18 cellular contexts compared by ENCODE assay signal in genomic region chr2:217362710-217363109, GRCh38.
"Had no signal": no experiment of that assay in that cellular context is flagged by ENCODE, and none has a peak within 500 bp of the region (broad histone marks: within the 10 kb centered on the region; RNA-seq: fewer than 3 reads in every experiment).

No MANE protein-coding gene starts in this region.

- DNase-seq: activated CD4-positive, alpha-beta T cell treated with anti-CD3 and anti-CD28 coated beads for 1 hour; activated CD4-positive, alpha-beta T cell treated with anti-CD3 and anti-CD28 coated beads, Interleukin-2, amount 50 U/mL, for 4 hours; activated naive CD4-positive, alpha-beta T cell treated with anti-CD3 and anti-CD28 coated beads for 36 hours; activated naive CD8-positive, alpha-beta T cell treated with anti-CD3 and anti-CD28 coated beads, Interleukin-2, amount 50 U/mL, for 24 hours; activated T-cell treated with anti-CD3 and anti-CD28 coated beads for 4 hours; glutamatergic neuron; left ventricle myocardium inferior; ovary; stimulated activated CD4-positive, alpha-beta T cell treated with anti-CD3 and anti-CD28 coated beads, Interleukin-12 subunit alpha, Interleukin-12 subunit beta, amount 100 ng/mL, for 4 hours; upper lobe of left lung had no signal

- H3K4me3 ChIP-seq: left ventricle myocardium inferior, neural progenitor cell, ovary, SJSA1, upper lobe of left lung had no signal

- H3K27me3 Mint-ChIP-seq: activated T-helper 17 cell treated with anti-CD3 and anti-CD28 coated beads, Interleukin-2, amount 50 U/mL, for 72 hours; stimulated activated memory B cell treated with anti-CD40 and anti-IgM and Interleukin-4, amounts not matched to agents 10 μg/mL and 1 μg/mL and 100 μg/mL, for 72 hours had no signal

- H3K36me3 Mint-ChIP-seq: memory B cell; neural progenitor cell; stimulated activated memory B cell treated with anti-CD40 and anti-IgM and Interleukin-4, amounts not matched to agents 10 μg/mL and 1 μg/mL and 100 μg/mL, for 72 hours had no signal

- H3K36me3 ChIP-seq: left ventricle myocardium inferior, neural progenitor cell, ovary, SJSA1, upper lobe of left lung had no signal

- FAIRE-seq: astrocyte, bronchial epithelial cell, endometrium had no signal

- H3K4me3 Mint-ChIP-seq: activated naive CD4-positive, alpha-beta T cell treated with anti-CD3 and anti-CD28 coated beads for 36 hours; activated naive CD8-positive, alpha-beta T cell treated with anti-CD3 and anti-CD28 coated beads, Interleukin-2, amount 50 U/mL, for 24 hours; activated T-helper 17 cell treated with anti-CD3 and anti-CD28 coated beads, Interleukin-2, amount 50 U/mL, for 72 hours; memory B cell; neural progenitor cell; stimulated activated memory B cell treated with anti-CD40 and anti-IgM and Interleukin-4, amounts not matched to agents 10 μg/mL and 1 μg/mL and 100 μg/mL, for 72 hours had no signal

- H3K4me2 ChIP-seq: neural progenitor cell had no signal

- H3K4me1 Mint-ChIP-seq: activated naive CD8-positive, alpha-beta T cell treated with anti-CD3 and anti-CD28 coated beads, Interleukin-2, amount 50 U/mL, for 24 hours; activated T-helper 17 cell treated with anti-CD3 and anti-CD28 coated beads, Interleukin-2, amount 50 U/mL, for 72 hours; stimulated activated memory B cell treated with anti-CD40 and anti-IgM and Interleukin-4, amounts not matched to agents 10 μg/mL and 1 μg/mL and 100 μg/mL, for 72 hours had no signal

- H3K9me3 ChIP-seq: left ventricle myocardium inferior, ovary, SJSA1, upper lobe of left lung had no signal

- H3K27me3 ChIP-seq: neural progenitor cell, ovary, SJSA1, upper lobe of left lung had no signal

- ATAC-seq: activated naive CD8-positive, alpha-beta T cell treated with anti-CD3 and anti-CD28 coated beads, Interleukin-2, amount 50 U/mL, for 24 hours; activated T-helper 17 cell treated with anti-CD3 and anti-CD28 coated beads, Interleukin-2, amount 50 U/mL, for 72 hours; stimulated activated memory B cell treated with anti-CD40 and anti-IgM and Interleukin-4, amounts not matched to agents 10 μg/mL and 1 μg/mL and 100 μg/mL, for 72 hours had no signal

- H3K27ac ChIP-seq: neural progenitor cell, SJSA1 had no signal

- H3K27ac Mint-ChIP-seq: activated naive CD4-positive, alpha-beta T cell treated with anti-CD3 and anti-CD28 coated beads for 36 hours; activated naive CD8-positive, alpha-beta T cell treated with anti-CD3 and anti-CD28 coated beads, Interleukin-2, amount 50 U/mL, for 24 hours; activated T-helper 17 cell treated with anti-CD3 and anti-CD28 coated beads, Interleukin-2, amount 50 U/mL, for 72 hours; memory B cell; neural progenitor cell; stimulated activated memory B cell treated with anti-CD40 and anti-IgM and Interleukin-4, amounts not matched to agents 10 μg/mL and 1 μg/mL and 100 μg/mL, for 72 hours had no signal

- H2AFZ ChIP-seq: neural progenitor cell had no signal

- H3K9ac ChIP-seq: neural progenitor cell had no signal
